Comparison of ENCODE assay signal across 15 cellular contexts in the genomic region with DNA sequence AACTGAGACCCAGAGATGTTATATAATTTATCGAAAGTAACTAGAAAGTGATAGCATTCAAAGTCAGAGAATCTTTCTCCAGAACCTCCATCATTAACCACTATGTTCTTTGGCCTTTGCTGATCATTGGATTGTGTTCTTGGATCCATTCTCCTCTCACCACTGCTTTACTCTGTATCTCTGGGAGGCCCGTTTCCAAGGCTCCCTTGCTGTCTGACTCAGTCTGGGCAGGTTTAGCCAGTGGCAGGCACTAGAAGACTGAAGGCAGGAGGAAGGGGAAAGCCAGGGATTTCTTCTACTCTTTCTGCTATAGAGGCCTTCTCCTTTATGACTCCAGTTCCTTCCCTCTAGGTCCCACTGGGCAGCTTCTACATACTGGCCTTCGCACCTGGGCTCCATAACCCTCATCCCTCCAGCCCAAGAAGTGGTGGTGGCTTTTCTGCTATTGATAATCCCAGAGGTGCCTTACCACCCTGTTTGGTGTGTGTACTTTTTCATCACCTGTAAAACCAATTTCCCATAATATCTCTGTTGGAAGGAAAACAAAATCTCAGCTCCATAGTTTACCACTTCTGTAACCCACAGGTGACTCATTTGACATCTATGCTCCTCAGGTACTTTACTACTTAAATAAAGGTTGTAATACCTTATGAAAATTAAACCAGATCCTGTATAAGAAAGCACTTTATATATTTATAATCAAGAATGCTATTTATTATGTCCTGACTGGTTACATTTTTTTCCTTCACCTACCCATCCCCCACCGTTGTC. TPM values are rescaled to one million over a fixed set of nuclear protein-coding genes. Genes with fewer than 3 reads are reported as not detected.
"Had no signal": no experiment of that assay in that cellular context is flagged by ENCODE, and none has a peak within 500 bp of the region (broad histone marks: within the 10 kb centered on the region; RNA-seq: fewer than 3 reads in every experiment).

No MANE protein-coding gene starts in this region.

- H3K4me3 ChIP-seq: colonic mucosa, transverse colon had no signal

- H3K4me1 ChIP-seq: colonic mucosa had no signal

- H3K27me3 ChIP-seq: colonic mucosa, neutrophil, transverse colon had no signal

- ATAC-seq: activated naive CD8-positive, alpha-beta T cell treated with anti-CD3 and anti-CD28 coated beads, Interleukin-2, amount 50 U/mL, for 24 hours; left cardiac atrium; naive thymus-derived CD4-positive, alpha-beta T cell; right cardiac atrium; stimulated activated memory B cell treated with anti-CD40 and anti-IgM and Interleukin-4, amounts not matched to agents 10 μg/mL and 1 μg/mL and 100 μg/mL, for 72 hours had no signal

- DNase-seq: activated CD4-positive, alpha-beta memory T cell treated with anti-CD3 and anti-CD28 coated beads for 36 hours; activated naive CD4-positive, alpha-beta T cell treated with Interleukin-2 at 50 U/mL for 16 hours; activated naive CD8-positive, alpha-beta T cell treated with anti-CD3 and anti-CD28 coated beads, Interleukin-2, amount 50 U/mL, for 24 hours; activated T-cell treated with anti-CD3 and anti-CD28 coated beads, Interleukin-2, amount 50 U/mL, for 48 hours; colonic mucosa; hypothalamus; left cardiac atrium; naive thymus-derived CD4-positive, alpha-beta T cell; posterior cingulate gyrus; T-helper 9 cell; transverse colon had no signal

- H3K4me3 Mint-ChIP-seq: activated CD4-positive, alpha-beta memory T cell treated with anti-CD3 and anti-CD28 coated beads for 36 hours; activated naive CD8-positive, alpha-beta T cell treated with anti-CD3 and anti-CD28 coated beads, Interleukin-2, amount 50 U/mL, for 24 hours; stimulated activated memory B cell treated with anti-CD40 and anti-IgM and Interleukin-4, amounts not matched to agents 10 μg/mL and 1 μg/mL and 100 μg/mL, for 72 hours had no signal

- H3K9me3 Mint-ChIP-seq: activated CD4-positive, alpha-beta memory T cell treated with anti-CD3 and anti-CD28 coated beads for 36 hours; activated naive CD8-positive, alpha-beta T cell treated with anti-CD3 and anti-CD28 coated beads, Interleukin-2, amount 50 U/mL, for 24 hours; stimulated activated memory B cell treated with anti-CD40 and anti-IgM and Interleukin-4, amounts not matched to agents 10 μg/mL and 1 μg/mL and 100 μg/mL, for 72 hours had no signal

- H3K27ac Mint-ChIP-seq: activated CD4-positive, alpha-beta memory T cell treated with anti-CD3 and anti-CD28 coated beads for 36 hours; activated naive CD8-positive, alpha-beta T cell treated with anti-CD3 and anti-CD28 coated beads, Interleukin-2, amount 50 U/mL, for 24 hours; stimulated activated memory B cell treated with anti-CD40 and anti-IgM and Interleukin-4, amounts not matched to agents 10 μg/mL and 1 μg/mL and 100 μg/mL, for 72 hours had no signal

- H3K4me1 Mint-ChIP-seq: activated naive CD8-positive, alpha-beta T cell treated with anti-CD3 and anti-CD28 coated beads, Interleukin-2, amount 50 U/mL, for 24 hours; stimulated activated memory B cell treated with anti-CD40 and anti-IgM and Interleukin-4, amounts not matched to agents 10 μg/mL and 1 μg/mL and 100 μg/mL, for 72 hours had no signal

- H3K9me3 ChIP-seq: colonic mucosa, neutrophil, transverse colon had no signal

- H3K27ac ChIP-seq: colonic mucosa, neutrophil, transverse colon had no signal

- H3K36me3 ChIP-seq: colonic mucosa had no signal

- H3K27me3 Mint-ChIP-seq: activated CD4-positive, alpha-beta memory T cell treated with anti-CD3 and anti-CD28 coated beads for 36 hours; activated naive CD8-positive, alpha-beta T cell treated with anti-CD3 and anti-CD28 coated beads, Interleukin-2, amount 50 U/mL, for 24 hours; naive thymus-derived CD4-positive, alpha-beta T cell; stimulated activated memory B cell treated with anti-CD40 and anti-IgM and Interleukin-4, amounts not matched to agents 10 μg/mL and 1 μg/mL and 100 μg/mL, for 72 hours had no signal

RNA-seq across cellular contexts. Expression of a gene that starts 44.5 kb away (rescaled TPM):
- total RNA-seq: mononuclear cell had no signal
